1 cellular context compared by ENCODE assay signal in genomic region chr4:8247047-8247930, GRCh38.
TF ChIP-seq lines count a peak whose summit lies in the region.

No MANE protein-coding gene starts in this region.

TF ChIP-seq in HepG2, 621 proteins besides CTCF, POLR2A, EP300 and RAD21 (continued from another document and continues in another):
- TF ChIP-seq TRAFD1 (CRISPR knock-in tag; IDR thresholded peaks at IDR 0.05; ENCODE audit: borderline replicate concordance), result no peak
- TF ChIP-seq ZFP91 (CRISPR knock-in tag; IDR thresholded peaks at IDR 0.05; ENCODE audit: borderline replicate concordance), result peak; percentile 32; the same call in 1 of the 2 replicates
- TF ChIP-seq SAFB2 (CRISPR knock-in tag; IDR thresholded peaks at IDR 0.05; ENCODE audit: borderline replicate concordance, low read depth), result no peak
- TF ChIP-seq JDP2 (CRISPR knock-in tag; IDR thresholded peaks at IDR 0.05; ENCODE audit: borderline replicate concordance), result no peak
- no peak for TF ChIP-seq TBX3 (IDR thresholded peaks at IDR 0.05; ENCODE audit: borderline replicate concordance)
- peak; percentile 89 for TF ChIP-seq TEAD3 (CRISPR knock-in tag; optimal IDR thresholded peaks at IDR 0.05; ENCODE audit: borderline replicate concordance)
- TF ChIP-seq ZNF556 (CRISPR knock-in tag; IDR thresholded peaks at IDR 0.05; ENCODE audit: borderline replicate concordance), result 0 out of 2 replicates have a peak, but pooled peaks have one; percentile 32
- no peak for TF ChIP-seq HOXA3 (CRISPR knock-in tag; IDR thresholded peaks at IDR 0.05)
- TF ChIP-seq HMGXB4 (CRISPR knock-in tag; IDR thresholded peaks at IDR 0.05; ENCODE audit: borderline replicate concordance in 1 of 2, low read depth in 1 of 2), result 0 out of 4 replicates have a peak, but pooled peaks of 1 of the 2 experiments have one; percentile 25
- no peak for TF ChIP-seq KDM3A (CRISPR knock-in tag; IDR thresholded peaks at IDR 0.05; ENCODE audit: low read depth)
- TF ChIP-seq ZBTB21 (CRISPR knock-in tag; IDR thresholded peaks at IDR 0.05), result no peak
- TF ChIP-seq ZNF891 (CRISPR knock-in tag; IDR thresholded peaks at IDR 0.05), result 0 out of 2 replicates have a peak, but pooled peaks have one; percentile 22
- TF ChIP-seq TFAP4 (IDR thresholded peaks at IDR 0.05; ENCODE audit: borderline replicate concordance, low read depth), result no peak
- TF ChIP-seq CSRNP2 (CRISPR knock-in tag; conservative IDR thresholded peaks at IDR 0.05; ENCODE audit: low read depth), result no peak
- no peak for TF ChIP-seq TCF7L2 (IDR thresholded peaks at IDR 0.05; ENCODE audit: low read depth, low read length)
- no peak for TF ChIP-seq MAX (IDR thresholded peaks at IDR 0.05)
- no peak for TF ChIP-seq ZBTB44 (CRISPR knock-in tag; IDR thresholded peaks at IDR 0.05)
- no peak for TF ChIP-seq CHD2 (IDR thresholded peaks at IDR 0.05; ENCODE audit: low read depth, low read length)
- TF ChIP-seq FOXJ3 (CRISPR knock-in tag; IDR thresholded peaks at IDR 0.05; ENCODE audit: borderline replicate concordance), result no peak
- no peak for TF ChIP-seq EHMT2 (IDR thresholded peaks at IDR 0.05; ENCODE audit: borderline replicate concordance, low read depth, low read length)
- TF ChIP-seq ZNF570 (CRISPR knock-in tag; IDR thresholded peaks at IDR 0.05; ENCODE audit: borderline replicate concordance), result no peak
- no peak for TF ChIP-seq MAFF (IDR thresholded peaks at IDR 0.05; ENCODE audit: low read depth, low read length)
- TF ChIP-seq ZMYM4 (CRISPR knock-in tag; IDR thresholded peaks at IDR 0.05), result no peak; the same call in 1 of the 2 replicates
- TF ChIP-seq ZBTB2 (CRISPR knock-in tag; IDR thresholded peaks at IDR 0.05; ENCODE audit: low read depth), result no peak
- no peak for TF ChIP-seq PRPF4 (IDR thresholded peaks at IDR 0.05; ENCODE audit: low read depth, low read length, poor library complexity, severe bottlenecking)
- no peak for TF ChIP-seq ZNF737 (CRISPR knock-in tag; IDR thresholded peaks at IDR 0.05; ENCODE audit: borderline replicate concordance)
- TF ChIP-seq, protein P1, sequence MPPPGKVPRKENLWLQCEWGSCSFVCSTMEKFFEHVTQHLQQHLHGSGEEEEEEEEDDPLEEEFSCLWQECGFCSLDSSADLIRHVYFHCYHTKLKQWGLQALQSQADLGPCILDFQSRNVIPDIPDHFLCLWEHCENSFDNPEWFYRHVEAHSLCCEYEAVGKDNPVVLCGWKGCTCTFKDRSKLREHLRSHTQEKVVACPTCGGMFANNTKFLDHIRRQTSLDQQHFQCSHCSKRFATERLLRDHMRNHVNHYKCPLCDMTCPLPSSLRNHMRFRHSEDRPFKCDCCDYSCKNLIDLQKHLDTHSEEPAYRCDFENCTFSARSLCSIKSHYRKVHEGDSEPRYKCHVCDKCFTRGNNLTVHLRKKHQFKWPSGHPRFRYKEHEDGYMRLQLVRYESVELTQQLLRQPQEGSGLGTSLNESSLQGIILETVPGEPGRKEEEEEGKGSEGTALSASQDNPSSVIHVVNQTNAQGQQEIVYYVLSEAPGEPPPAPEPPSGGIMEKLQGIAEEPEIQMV (CRISPR knock-in tag; IDR thresholded peaks at IDR 0.05; ENCODE audit: low read depth), result no peak
- TF ChIP-seq SATB2 (CRISPR knock-in tag; IDR thresholded peaks at IDR 0.05), result no peak
- no peak for TF ChIP-seq KLF16 (CRISPR knock-in tag; IDR thresholded peaks at IDR 0.05)
- TF ChIP-seq ZSCAN9 (CRISPR knock-in tag; IDR thresholded peaks at IDR 0.05; ENCODE audit: borderline replicate concordance), result no peak
- TF ChIP-seq, protein P2, sequence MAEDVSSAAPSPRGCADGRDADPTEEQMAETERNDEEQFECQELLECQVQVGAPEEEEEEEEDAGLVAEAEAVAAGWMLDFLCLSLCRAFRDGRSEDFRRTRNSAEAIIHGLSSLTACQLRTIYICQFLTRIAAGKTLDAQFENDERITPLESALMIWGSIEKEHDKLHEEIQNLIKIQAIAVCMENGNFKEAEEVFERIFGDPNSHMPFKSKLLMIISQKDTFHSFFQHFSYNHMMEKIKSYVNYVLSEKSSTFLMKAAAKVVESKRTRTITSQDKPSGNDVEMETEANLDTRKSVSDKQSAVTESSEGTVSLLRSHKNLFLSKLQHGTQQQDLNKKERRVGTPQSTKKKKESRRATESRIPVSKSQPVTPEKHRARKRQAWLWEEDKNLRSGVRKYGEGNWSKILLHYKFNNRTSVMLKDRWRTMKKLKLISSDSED (CRISPR knock-in tag; IDR thresholded peaks at IDR 0.05), result no peak
- TF ChIP-seq, protein P3, sequence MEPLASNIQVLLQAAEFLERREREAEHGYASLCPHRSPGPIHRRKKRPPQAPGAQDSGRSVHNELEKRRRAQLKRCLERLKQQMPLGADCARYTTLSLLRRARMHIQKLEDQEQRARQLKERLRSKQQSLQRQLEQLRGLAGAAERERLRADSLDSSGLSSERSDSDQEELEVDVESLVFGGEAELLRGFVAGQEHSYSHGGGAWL (CRISPR knock-in tag; IDR thresholded peaks at IDR 0.05), result no peak
- no peak for TF ChIP-seq NCOA5 (CRISPR knock-in tag; IDR thresholded peaks at IDR 0.05)
- TF ChIP-seq ZNF446 (CRISPR knock-in tag; IDR thresholded peaks at IDR 0.05), result no peak
- TF ChIP-seq ZNF513 (CRISPR knock-in tag; conservative IDR thresholded peaks at IDR 0.05), result no peak
- no peak for TF ChIP-seq KDM2A (CRISPR knock-in tag; IDR thresholded peaks at IDR 0.05; ENCODE audit: borderline replicate concordance, low read depth)
- TF ChIP-seq, protein P4, sequence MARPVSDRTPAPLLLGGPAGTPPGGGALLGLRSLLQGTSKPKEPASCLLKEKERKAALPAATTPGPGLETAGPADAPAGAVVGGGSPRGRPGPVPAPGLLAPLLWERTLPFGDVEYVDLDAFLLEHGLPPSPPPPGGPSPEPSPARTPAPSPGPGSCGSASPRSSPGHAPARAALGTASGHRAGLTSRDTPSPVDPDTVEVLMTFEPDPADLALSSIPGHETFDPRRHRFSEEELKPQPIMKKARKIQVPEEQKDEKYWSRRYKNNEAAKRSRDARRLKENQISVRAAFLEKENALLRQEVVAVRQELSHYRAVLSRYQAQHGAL (CRISPR knock-in tag; IDR thresholded peaks at IDR 0.05; ENCODE audit: not compliant biosample characterization), result no peak
- no peak for TF ChIP-seq ISL2 (CRISPR knock-in tag; IDR thresholded peaks at IDR 0.05)
- peak; percentile 66 for TF ChIP-seq ZFY (CRISPR knock-in tag; IDR thresholded peaks at IDR 0.05)
- TF ChIP-seq ELF3 (CRISPR knock-in tag; IDR thresholded peaks at IDR 0.05), result no peak
- TF ChIP-seq CBX5 (CRISPR knock-in tag; IDR thresholded peaks at IDR 0.05; ENCODE audit: borderline replicate concordance), result no peak; the same call in 1 of the 2 replicates
- no peak; the same call in 1 of the 2 replicates for TF ChIP-seq MTA1 (CRISPR knock-in tag; IDR thresholded peaks at IDR 0.05; ENCODE audit: borderline replicate concordance)
- TF ChIP-seq SMARCE1 (IDR thresholded peaks at IDR 0.05; ENCODE audit: borderline replicate concordance), result no peak
- no peak for TF ChIP-seq PHF8 (CRISPR knock-in tag; IDR thresholded peaks at IDR 0.05)
- TF ChIP-seq ZNF713 (CRISPR knock-in tag; IDR thresholded peaks at IDR 0.05), result no peak
- no peak for TF ChIP-seq ZKSCAN1 (IDR thresholded peaks at IDR 0.05; ENCODE audit: low read length)
- TF ChIP-seq DPF2 (CRISPR knock-in tag; IDR thresholded peaks at IDR 0.05; ENCODE audit: borderline replicate concordance, low read depth), result no peak
- no peak for TF ChIP-seq ZNF180 (CRISPR knock-in tag; IDR thresholded peaks at IDR 0.05; ENCODE audit: borderline replicate concordance, low read depth)
